Comparison of ENCODE assay signal across 2 cellular contexts in genomic region chr1:87362834-87363426, GRCh38.
TF ChIP-seq lines count a peak whose summit lies in the region.

No MANE protein-coding gene starts in this region.

TF ChIP-seq in SK-N-SH treated with all-trans-retinoic acid at 6 μM for 48 hours, 23 proteins besides CTCF, POLR2A, EP300 and RAD21:
- no peak for TF ChIP-seq ZFP30 (CRISPR knock-in tag; IDR thresholded peaks at IDR 0.05)
- TF ChIP-seq ISL1 (CRISPR knock-in tag; IDR thresholded peaks at IDR 0.05): no peak
- no peak for TF ChIP-seq OSR1 (CRISPR knock-in tag; IDR thresholded peaks at IDR 0.05)
- TF ChIP-seq ESRRG (CRISPR knock-in tag; IDR thresholded peaks at IDR 0.05): no peak
- no peak for TF ChIP-seq ZNF8 (CRISPR knock-in tag; IDR thresholded peaks at IDR 0.05)
- no peak for TF ChIP-seq ZNF70 (CRISPR knock-in tag; IDR thresholded peaks at IDR 0.05)
- TF ChIP-seq RARB (CRISPR knock-in tag; IDR thresholded peaks at IDR 0.05): no peak
- TF ChIP-seq CSRNP3 (CRISPR knock-in tag; IDR thresholded peaks at IDR 0.05): no peak
- TF ChIP-seq ZNF565 (CRISPR knock-in tag; conservative IDR thresholded peaks at IDR 0.05; ENCODE audit: low read depth): no peak
- TF ChIP-seq PATZ1 (CRISPR knock-in tag; IDR thresholded peaks at IDR 0.05; ENCODE audit: borderline replicate concordance): no peak
- TF ChIP-seq TCF4 (CRISPR knock-in tag; IDR thresholded peaks at IDR 0.05; ENCODE audit: borderline replicate concordance): no peak
- TF ChIP-seq GLIS3 (CRISPR knock-in tag; IDR thresholded peaks at IDR 0.05): no peak
- TF ChIP-seq ARNTL (CRISPR knock-in tag; IDR thresholded peaks at IDR 0.05; ENCODE audit: borderline replicate concordance, low read depth): no peak
- no peak for TF ChIP-seq CSDC2 (CRISPR knock-in tag; IDR thresholded peaks at IDR 0.05)
- TF ChIP-seq TOX (CRISPR knock-in tag; IDR thresholded peaks at IDR 0.05; ENCODE audit: borderline replicate concordance): no peak
- no peak for TF ChIP-seq ZC3H10 (CRISPR knock-in tag; IDR thresholded peaks at IDR 0.05)
TF ChIP-seq in SK-N-SH treated with all-trans-retinoic acid at 6 μM for 48 hours: peak in this region for 0.

TF ChIP-seq in SK-N-SH, 30 proteins besides CTCF, POLR2A, EP300 and RAD21 (continued from another document):
- TF ChIP-seq FOXJ3 (CRISPR knock-in tag; IDR thresholded peaks at IDR 0.05): no peak
